Comparison of ENCODE assay signal across 1 cellular context in the genomic region with DNA sequence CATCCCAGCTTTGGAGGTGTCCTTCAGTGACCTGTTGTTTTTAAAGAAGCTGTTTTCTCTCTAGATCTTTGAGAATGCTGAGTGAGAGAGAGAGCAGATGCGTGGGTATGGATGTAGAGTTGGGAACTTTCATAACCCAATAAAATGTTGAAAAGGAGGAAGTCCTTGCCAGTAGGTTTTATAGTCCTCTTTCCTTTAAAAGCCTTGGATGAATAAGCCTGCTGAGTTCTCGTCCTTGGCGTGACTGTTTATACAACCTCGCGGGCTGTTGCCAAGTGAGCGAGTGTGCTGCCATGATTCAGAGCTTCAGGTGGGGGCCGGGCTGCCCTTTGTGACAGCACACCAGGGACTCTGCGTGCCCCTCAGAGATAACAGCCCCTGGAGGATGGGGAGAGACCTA.
TF ChIP-seq lines count a peak whose summit lies in the region.

No MANE protein-coding gene starts in this region.

TF ChIP-seq in GM23338, 12 proteins besides CTCF, POLR2A, EP300 and RAD21 (continued from another document):
- TF ChIP-seq, protein P1, sequence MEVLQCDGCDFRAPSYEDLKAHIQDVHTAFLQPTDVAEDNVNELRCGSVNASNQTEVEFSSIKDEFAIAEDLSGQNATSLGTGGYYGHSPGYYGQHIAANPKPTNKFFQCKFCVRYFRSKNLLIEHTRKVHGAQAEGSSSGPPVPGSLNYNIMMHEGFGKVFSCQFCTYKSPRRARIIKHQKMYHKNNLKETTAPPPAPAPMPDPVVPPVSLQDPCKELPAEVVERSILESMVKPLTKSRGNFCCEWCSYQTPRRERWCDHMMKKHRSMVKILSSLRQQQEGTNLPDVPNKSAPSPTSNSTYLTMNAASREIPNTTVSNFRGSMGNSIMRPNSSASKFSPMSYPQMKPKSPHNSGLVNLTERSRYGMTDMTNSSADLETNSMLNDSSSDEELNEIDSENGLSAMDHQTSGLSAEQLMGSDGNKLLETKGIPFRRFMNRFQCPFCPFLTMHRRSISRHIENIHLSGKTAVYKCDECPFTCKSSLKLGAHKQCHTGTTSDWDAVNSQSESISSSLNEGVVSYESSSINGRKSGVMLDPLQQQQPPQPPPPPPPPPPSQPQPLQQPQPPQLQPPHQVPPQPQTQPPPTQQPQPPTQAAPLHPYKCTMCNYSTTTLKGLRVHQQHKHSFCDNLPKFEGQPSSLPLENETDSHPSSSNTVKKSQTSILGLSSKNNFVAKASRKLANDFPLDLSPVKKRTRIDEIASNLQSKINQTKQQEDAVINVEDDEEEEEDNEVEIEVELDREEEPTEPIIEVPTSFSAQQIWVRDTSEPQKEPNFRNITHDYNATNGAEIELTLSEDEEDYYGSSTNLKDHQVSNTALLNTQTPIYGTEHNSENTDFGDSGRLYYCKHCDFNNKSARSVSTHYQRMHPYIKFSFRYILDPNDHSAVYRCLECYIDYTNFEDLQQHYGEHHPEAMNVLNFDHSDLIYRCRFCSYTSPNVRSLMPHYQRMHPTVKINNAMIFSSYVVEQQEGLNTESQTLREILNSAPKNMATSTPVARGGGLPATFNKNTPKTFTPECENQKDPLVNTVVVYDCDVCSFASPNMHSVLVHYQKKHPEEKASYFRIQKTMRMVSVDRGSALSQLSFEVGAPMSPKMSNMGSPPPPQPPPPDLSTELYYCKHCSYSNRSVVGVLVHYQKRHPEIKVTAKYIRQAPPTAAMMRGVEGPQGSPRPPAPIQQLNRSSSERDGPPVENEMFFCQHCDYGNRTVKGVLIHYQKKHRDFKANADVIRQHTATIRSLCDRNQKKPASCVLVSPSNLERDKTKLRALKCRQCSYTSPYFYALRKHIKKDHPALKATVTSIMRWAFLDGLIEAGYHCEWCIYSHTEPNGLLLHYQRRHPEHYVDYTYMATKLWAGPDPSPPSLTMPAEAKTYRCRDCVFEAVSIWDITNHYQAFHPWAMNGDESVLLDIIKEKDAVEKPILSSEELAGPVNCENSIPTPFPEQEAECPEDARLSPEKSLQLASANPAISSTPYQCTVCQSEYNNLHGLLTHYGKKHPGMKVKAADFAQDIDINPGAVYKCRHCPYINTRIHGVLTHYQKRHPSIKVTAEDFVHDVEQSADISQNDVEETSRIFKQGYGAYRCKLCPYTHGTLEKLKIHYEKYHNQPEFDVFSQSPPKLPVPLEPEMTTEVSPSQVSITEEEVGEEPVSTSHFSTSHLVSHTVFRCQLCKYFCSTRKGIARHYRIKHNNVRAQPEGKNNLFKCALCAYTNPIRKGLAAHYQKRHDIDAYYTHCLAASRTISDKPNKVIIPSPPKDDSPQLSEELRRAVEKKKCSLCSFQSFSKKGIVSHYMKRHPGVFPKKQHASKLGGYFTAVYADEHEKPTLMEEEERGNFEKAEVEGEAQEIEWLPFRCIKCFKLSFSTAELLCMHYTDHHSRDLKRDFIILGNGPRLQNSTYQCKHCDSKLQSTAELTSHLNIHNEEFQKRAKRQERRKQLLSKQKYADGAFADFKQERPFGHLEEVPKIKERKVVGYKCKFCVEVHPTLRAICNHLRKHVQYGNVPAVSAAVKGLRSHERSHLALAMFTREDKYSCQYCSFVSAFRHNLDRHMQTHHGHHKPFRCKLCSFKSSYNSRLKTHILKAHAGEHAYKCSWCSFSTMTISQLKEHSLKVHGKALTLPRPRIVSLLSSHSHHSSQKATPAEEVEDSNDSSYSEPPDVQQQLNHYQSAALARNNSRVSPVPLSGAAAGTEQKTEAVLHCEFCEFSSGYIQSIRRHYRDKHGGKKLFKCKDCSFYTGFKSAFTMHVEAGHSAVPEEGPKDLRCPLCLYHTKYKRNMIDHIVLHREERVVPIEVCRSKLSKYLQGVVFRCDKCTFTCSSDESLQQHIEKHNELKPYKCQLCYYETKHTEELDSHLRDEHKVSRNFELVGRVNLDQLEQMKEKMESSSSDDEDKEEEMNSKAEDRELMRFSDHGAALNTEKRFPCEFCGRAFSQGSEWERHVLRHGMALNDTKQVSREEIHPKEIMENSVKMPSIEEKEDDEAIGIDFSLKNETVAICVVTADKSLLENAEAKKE (CRISPR knock-in tag; IDR thresholded peaks at IDR 0.05): no peak
- TF ChIP-seq EZH2phosphoT487 (IDR thresholded peaks at IDR 0.05; ENCODE audit: unreplicated experiment): no peak
- TF ChIP-seq EZH2 (IDR thresholded peaks at IDR 0.05; ENCODE audit: low read depth, unreplicated experiment): no peak
- TF ChIP-seq, protein P2, sequence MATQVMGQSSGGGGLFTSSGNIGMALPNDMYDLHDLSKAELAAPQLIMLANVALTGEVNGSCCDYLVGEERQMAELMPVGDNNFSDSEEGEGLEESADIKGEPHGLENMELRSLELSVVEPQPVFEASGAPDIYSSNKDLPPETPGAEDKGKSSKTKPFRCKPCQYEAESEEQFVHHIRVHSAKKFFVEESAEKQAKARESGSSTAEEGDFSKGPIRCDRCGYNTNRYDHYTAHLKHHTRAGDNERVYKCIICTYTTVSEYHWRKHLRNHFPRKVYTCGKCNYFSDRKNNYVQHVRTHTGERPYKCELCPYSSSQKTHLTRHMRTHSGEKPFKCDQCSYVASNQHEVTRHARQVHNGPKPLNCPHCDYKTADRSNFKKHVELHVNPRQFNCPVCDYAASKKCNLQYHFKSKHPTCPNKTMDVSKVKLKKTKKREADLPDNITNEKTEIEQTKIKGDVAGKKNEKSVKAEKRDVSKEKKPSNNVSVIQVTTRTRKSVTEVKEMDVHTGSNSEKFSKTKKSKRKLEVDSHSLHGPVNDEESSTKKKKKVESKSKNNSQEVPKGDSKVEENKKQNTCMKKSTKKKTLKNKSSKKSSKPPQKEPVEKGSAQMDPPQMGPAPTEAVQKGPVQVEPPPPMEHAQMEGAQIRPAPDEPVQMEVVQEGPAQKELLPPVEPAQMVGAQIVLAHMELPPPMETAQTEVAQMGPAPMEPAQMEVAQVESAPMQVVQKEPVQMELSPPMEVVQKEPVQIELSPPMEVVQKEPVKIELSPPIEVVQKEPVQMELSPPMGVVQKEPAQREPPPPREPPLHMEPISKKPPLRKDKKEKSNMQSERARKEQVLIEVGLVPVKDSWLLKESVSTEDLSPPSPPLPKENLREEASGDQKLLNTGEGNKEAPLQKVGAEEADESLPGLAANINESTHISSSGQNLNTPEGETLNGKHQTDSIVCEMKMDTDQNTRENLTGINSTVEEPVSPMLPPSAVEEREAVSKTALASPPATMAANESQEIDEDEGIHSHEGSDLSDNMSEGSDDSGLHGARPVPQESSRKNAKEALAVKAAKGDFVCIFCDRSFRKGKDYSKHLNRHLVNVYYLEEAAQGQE (IDR thresholded peaks at IDR 0.05; ENCODE audit: unreplicated experiment): no peak
- no peak for TF ChIP-seq STAT1 (IDR thresholded peaks at IDR 0.05; ENCODE audit: unreplicated experiment)
